ENCODE assay signal across 14 cellular contexts in the genomic region with DNA sequence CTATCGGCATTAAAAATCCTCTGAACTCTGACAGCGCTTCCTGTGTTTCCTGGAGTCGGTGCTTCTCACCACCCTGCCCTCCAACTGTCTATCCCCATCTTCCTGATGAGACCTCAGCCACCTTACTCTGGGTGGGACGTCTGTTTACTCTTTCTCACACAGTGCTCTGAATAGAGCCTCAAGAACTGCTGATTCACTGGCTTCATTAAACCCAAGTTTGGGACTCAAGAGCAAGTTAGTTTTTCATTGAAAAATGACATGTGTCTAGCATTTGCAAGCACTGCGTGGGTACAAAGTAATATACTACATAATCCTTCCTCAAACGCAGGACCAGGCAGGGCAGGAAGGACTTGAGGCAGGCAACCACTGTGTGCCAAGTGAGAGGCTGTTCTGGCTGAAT.
"Had no signal": no experiment of that assay in that cellular context is flagged by ENCODE, and none has a peak within 500 bp of the region (broad histone marks: within the 10 kb centered on the region; RNA-seq: fewer than 3 reads in every experiment).

No MANE protein-coding gene starts in this region.

- H3K27me3 Mint-ChIP-seq: dendritic cell treated with granulocyte-macrophage colony-stimulating factor and Interleukin-4, amounts not matched to agents 40 ng/mL and 50 ng/mL, for 4 days; naive thymus-derived CD4-positive, alpha-beta T cell had no signal

- DNase-seq: activated CD4-positive, alpha-beta T cell treated with anti-CD3 and anti-CD28 coated beads, Interleukin-2, amount 50 U/mL, for 1 hour; activated CD4-positive, CD25-positive, alpha-beta regulatory T cell treated with anti-CD3 and anti-CD28 coated beads, Interleukin-2, amount 50 U/mL, for 72 hours; activated naive CD4-positive, alpha-beta T cell treated with anti-CD3 and anti-CD28 coated beads for 36 hours; effector memory CD4-positive, alpha-beta T cell; mesendoderm; naive thymus-derived CD4-positive, alpha-beta T cell; nucleus accumbens; posterior cingulate gyrus; retina; stimulated activated naive CD4-positive, alpha-beta T cell; thyroid gland had no signal

- H3K4me3 Mint-ChIP-seq: activated naive CD4-positive, alpha-beta T cell treated with anti-CD3 and anti-CD28 coated beads for 36 hours; dendritic cell treated with granulocyte-macrophage colony-stimulating factor and Interleukin-4, amounts not matched to agents 40 ng/mL and 50 ng/mL, for 4 days; naive thymus-derived CD4-positive, alpha-beta T cell; T-helper 1 cell treated with Interleukin-12 subunit alpha and Interleukin-12 subunit beta and Interleukin-4 antibody, amounts not matched to agents 30 μg/mL and 1 μg/mL, for 36 hours had no signal

- ATAC-seq: naive thymus-derived CD4-positive, alpha-beta T cell had no signal

- H3K9me3 Mint-ChIP-seq: activated naive CD4-positive, alpha-beta T cell treated with anti-CD3 and anti-CD28 coated beads for 36 hours; activated T-helper 2 cell treated with anti-CD3 and anti-CD28 coated beads, Interferon-gamma antibody, Interleukin-2, Interleukin-4, amounts not matched to agents 10 μg/mL and 5 μg/mL and 100 μg/mL, durations not matched to agents 14 hours and 24 hours and 36 hours; dendritic cell treated with granulocyte-macrophage colony-stimulating factor and Interleukin-4, amounts not matched to agents 40 ng/mL and 50 ng/mL, for 4 days; naive thymus-derived CD4-positive, alpha-beta T cell; T-helper 1 cell treated with Interleukin-12 subunit alpha and Interleukin-12 subunit beta and Interleukin-4 antibody, amounts not matched to agents 30 μg/mL and 1 μg/mL, for 36 hours had no signal

- H3K27ac Mint-ChIP-seq: activated naive CD4-positive, alpha-beta T cell treated with anti-CD3 and anti-CD28 coated beads for 36 hours; activated T-helper 2 cell treated with anti-CD3 and anti-CD28 coated beads, Interferon-gamma antibody, Interleukin-2, Interleukin-4, amounts not matched to agents 10 μg/mL and 5 μg/mL and 100 μg/mL, durations not matched to agents 14 hours and 24 hours and 36 hours; T-helper 1 cell treated with Interleukin-12 subunit alpha and Interleukin-12 subunit beta and Interleukin-4 antibody, amounts not matched to agents 30 μg/mL and 1 μg/mL, for 36 hours had no signal

- H3K27me3 ChIP-seq: thyroid gland had no signal

- H3K4me3 ChIP-seq: thyroid gland had no signal

- H3K4me1 ChIP-seq: thyroid gland had no signal

- H3K9me3 ChIP-seq: thyroid gland had no signal
